Comparison of ENCODE assay signal across 26 cellular contexts in genomic region chr15:71892335-71892734, GRCh38.
"Had no signal": no experiment of that assay in that cellular context is flagged by ENCODE, and none has a peak within 500 bp of the region (broad histone marks: within the 10 kb centered on the region; RNA-seq: fewer than 3 reads in every experiment).

No MANE protein-coding gene starts in this region.

- H3K4me1 ChIP-seq: esophagus squamous epithelium, left lung, prostate gland, suprapubic skin had no signal

- H3K9me3 ChIP-seq: esophagus squamous epithelium, left lung, prostate gland, right atrium auricular region, suprapubic skin had no signal

- FAIRE-seq: endometrium, frontal cortex, kidney, urothelium cell line had no signal

- H3K4me2 ChIP-seq: smooth muscle cell had no signal

- DNase-seq: effector memory CD8-positive, alpha-beta T cell; erythroblast; esophagus squamous epithelium; kidney; left lung; mesendoderm; midbrain; naive thymus-derived CD8-positive, alpha-beta T cell; nephron progenitor cell; nucleus accumbens; stimulated activated CD4-positive, alpha-beta T cell treated with anti-CD3 and anti-CD28 coated beads, Interleukin-12 subunit alpha, Interleukin-12 subunit beta, amount 100 ng/mL, for 4 hours; stimulated activated CD4-positive, alpha-beta T cell treated with anti-CD3 and anti-CD28 coated beads, Interleukin-1b, Interleukin-23, amount 100 ng/mL, for 48 hours; stimulated activated CD4-positive, alpha-beta T cell treated with anti-CD3 and anti-CD28 coated beads, Interleukin-4, amount 100 ng/mL, for 1 hour; stimulated activated CD8-positive, alpha-beta memory T cell treated with anti-CD3 and anti-CD28 coated beads, Interleukin-4, amount 100 ng/mL, for 48 hours; stimulated activated naive CD4-positive, alpha-beta T cell; stimulated activated naive CD8-positive, alpha-beta T cell treated with anti-CD3 and anti-CD28 coated beads, Interleukin-15, amount 100 ng/mL, for 72 hours; trophoblast cell had no signal

- ATAC-seq: effector memory CD8-positive, alpha-beta T cell; left lung; naive thymus-derived CD8-positive, alpha-beta T cell; sciatic nerve; stimulated activated naive CD8-positive, alpha-beta T cell treated with anti-CD3 and anti-CD28 coated beads, Interleukin-15, amount 100 ng/mL, for 72 hours had no signal

- H3K4me3 ChIP-seq: coronary artery, esophagus squamous epithelium, left lung, prostate gland, right atrium auricular region, smooth muscle cell, suprapubic skin had no signal

- H3K27me3 ChIP-seq: esophagus squamous epithelium, left lung, right atrium auricular region, suprapubic skin had no signal

- H3K27ac ChIP-seq: coronary artery, esophagus squamous epithelium, left lung, prostate gland, right atrium auricular region, suprapubic skin had no signal

- H3K36me3 ChIP-seq: prostate gland had no signal
